In the genomic region with DNA sequence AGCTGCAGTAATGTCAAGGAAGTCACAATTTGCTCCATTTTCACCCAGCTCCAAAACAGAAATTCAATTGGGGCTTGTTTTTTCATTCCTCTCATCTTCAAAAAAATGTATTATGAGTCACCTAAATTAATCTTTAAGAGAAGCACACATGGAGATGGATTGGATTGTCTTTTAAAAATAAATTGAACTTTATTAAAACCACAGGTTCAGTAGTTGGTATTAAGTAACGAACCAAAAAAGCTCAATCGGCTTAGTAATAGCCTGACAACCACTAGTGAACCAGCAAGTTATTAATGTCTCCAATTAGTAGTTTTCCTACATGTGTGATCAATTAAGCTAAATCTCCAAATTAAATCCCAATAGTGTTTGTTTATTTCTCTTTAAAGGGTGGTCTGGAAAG, we compare ENCODE assay signal across 10 cellular contexts.
"Had no signal": no experiment of that assay in that cellular context is flagged by ENCODE, and none has a peak within 500 bp of the region (broad histone marks: within the 10 kb centered on the region; RNA-seq: fewer than 3 reads in every experiment).

No MANE protein-coding gene starts in this region.

- H3K4me3 ChIP-seq: GM23248, HAP-1 had no signal

- H3K4me3 Mint-ChIP-seq: HFFc6, IgD-negative memory B cell had no signal

- H3K36me3 Mint-ChIP-seq: IgD-negative memory B cell had no signal

- H3K27ac Mint-ChIP-seq: HFFc6, IgD-negative memory B cell had no signal

- H3K9me3 Mint-ChIP-seq: HFFc6 had no signal

- H3K4me1 Mint-ChIP-seq: IgD-negative memory B cell had no signal

- H3K27ac ChIP-seq: GM23248, HL-60 had no signal

- H3K36me3 ChIP-seq: HAP-1 had no signal

- DNase-seq: GM23248, GOT3, H7, HFFc6, KBM-7 had no signal

- H3K4me1 ChIP-seq: HAP-1 had no signal

- H3K9me3 ChIP-seq: HAP-1 had no signal

- ATAC-seq: HCT116, HepG2 had no signal
